In the genomic region with DNA sequence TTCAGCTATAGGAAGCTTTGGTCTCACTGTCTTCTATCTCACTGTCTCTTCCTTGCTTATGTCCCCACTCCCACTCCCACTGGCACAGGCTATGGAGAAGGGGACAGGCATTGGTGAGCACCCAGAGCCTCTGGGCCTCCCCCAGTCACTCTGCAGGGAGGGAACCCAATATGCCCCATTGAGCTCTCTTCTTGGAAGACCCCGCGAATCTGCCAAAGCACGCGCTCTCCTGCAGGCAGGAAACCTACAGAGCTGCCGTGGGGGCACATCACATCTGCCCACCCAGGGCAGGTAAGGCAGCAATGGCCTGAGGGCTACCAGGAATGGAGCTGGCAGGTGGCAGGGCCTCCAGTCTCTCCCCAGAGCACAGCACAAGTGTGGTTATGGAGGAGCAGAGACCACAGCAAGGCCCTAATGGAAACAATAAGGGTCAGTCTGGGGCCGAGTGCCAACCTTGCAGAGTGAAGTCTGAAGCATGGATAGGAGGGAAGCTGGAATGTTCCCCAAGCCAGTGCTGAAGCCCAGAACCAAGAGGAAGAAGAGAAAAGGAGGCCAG, we compare ENCODE assay signal across 21 cellular contexts.
"Had no signal": no experiment of that assay in that cellular context is flagged by ENCODE, and none has a peak within 500 bp of the region (broad histone marks: within the 10 kb centered on the region; RNA-seq: fewer than 3 reads in every experiment).

No MANE protein-coding gene starts in this region.

- ATAC-seq: HepG2, SK-N-SH treated with all-trans-retinoic acid at 6 μM for 48 hours had no signal

- DNase-seq: IMR-90, Karpas-422, KG1, MM.1S, NCI-H1092 treated with DMSO at 0.1 percent for 48 hours, NCI-H1436, NCI-H187, NCI-H2029, NCI-H2081 treated with DMSO at 0.1 percent for 48 hours, NCI-H2171, NCI-H226, NCI-H446, NCI-H510A, NCI-H524 treated with DMSO at 0.1 percent for 48 hours, NCI-H69, NCI-H774, RPMI8226, SHP77, SJCRH30 had no signal

- H3K27me3 ChIP-seq: SJCRH30 had no signal

- H3K36me3 ChIP-seq: SJCRH30 had no signal

- H3K4me3 ChIP-seq: SJCRH30 had no signal

- H3K9me3 ChIP-seq: SJCRH30 had no signal
